Comparison of ENCODE assay signal across 33 cellular contexts in the genomic region with DNA sequence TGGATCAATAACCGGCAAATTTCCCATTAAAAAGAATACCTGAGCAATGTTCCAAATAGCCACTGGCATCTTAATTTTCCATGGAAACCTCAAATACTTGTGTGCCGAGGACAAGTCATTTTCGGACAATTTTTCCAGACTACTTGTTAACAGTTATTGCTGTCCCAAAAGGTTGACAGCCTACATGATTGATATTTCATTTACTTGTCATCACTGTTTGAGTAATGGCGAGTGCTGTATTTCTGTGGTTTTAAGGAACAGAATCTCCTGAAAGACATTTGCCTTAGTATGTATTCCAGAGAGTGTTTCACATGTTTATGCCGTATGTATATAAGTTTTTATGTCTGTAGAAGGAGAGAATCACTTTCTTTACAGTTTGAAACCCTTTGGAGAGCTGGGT.
"Had no signal": no experiment of that assay in that cellular context is flagged by ENCODE, and none has a peak within 500 bp of the region (broad histone marks: within the 10 kb centered on the region; RNA-seq: fewer than 3 reads in every experiment).

No MANE protein-coding gene starts in this region.

- ATAC-seq: activated CD8-positive, alpha-beta T cell treated with anti-CD3 and anti-CD28 coated beads for 36 hours; activated naive CD4-positive, alpha-beta T cell treated with anti-CD3 and anti-CD28 coated beads, Interleukin-2, amount 50 U/mL, for 72 hours; activated T-cell treated with anti-CD3 and anti-CD28 coated beads, Interleukin-2, amount 50 U/mL, for 4 hours; activated T-cell treated with anti-CD3 and anti-CD28 coated beads, Interleukin-2, amount 50 U/mL, for 72 hours; activated T-helper 17 cell treated with anti-CD3 and anti-CD28 coated beads, Interleukin-2, amount 50 U/mL, for 72 hours; body of pancreas had no signal

- H3K4me3 ChIP-seq: adrenal gland, body of pancreas, breast epithelium had no signal

- H3K27ac ChIP-seq: adrenal gland, body of pancreas, brain microvascular endothelial cell, breast epithelium had no signal

- H3K27me3 ChIP-seq: adrenal gland, body of pancreas, brain microvascular endothelial cell, breast epithelium had no signal

- DNase-seq: activated B cell treated with CpG ODN at 0.5 μM for 24 hours; activated CD4-positive, alpha-beta memory T cell treated with anti-CD3 and anti-CD28 coated beads for 36 hours; activated CD4-positive, alpha-beta T cell treated with anti-CD3 and anti-CD28 coated beads for 4 hours; activated CD4-positive, alpha-beta T cell treated with anti-CD3 and anti-CD28 coated beads, Interleukin-2, amount 10 ng/mL, durations not matched to agents 24 days and 14 days; activated CD4-positive, alpha-beta T cell treated with anti-CD3 and anti-CD28 coated beads, Interleukin-2, amount 50 U/mL, for 1 hour; activated CD4-positive, alpha-beta T cell treated with anti-CD3 and anti-CD28 coated beads, Interleukin-2, amount 50 U/mL, for 4 hours; activated CD4-positive, CD25-positive, alpha-beta regulatory T cell treated with anti-CD3 and anti-CD28 coated beads, Interleukin-2, amount 50 U/mL, for 72 hours; activated CD8-positive, alpha-beta memory T cell treated with anti-CD3 and anti-CD28 coated beads, Interleukin-2, amount 50 U/mL, for 4 hours; activated CD8-positive, alpha-beta T cell treated with anti-CD3 and anti-CD28 coated beads for 36 hours; activated effector memory CD4-positive, alpha-beta T cell treated with anti-CD3 and anti-CD28 coated beads, Interleukin-2, amount 50 U/mL, for 16 hours; activated gamma-delta T cell treated with Interleukin-2 at 50 U/mL for 16 hours; activated naive CD4-positive, alpha-beta T cell; activated naive CD4-positive, alpha-beta T cell treated with anti-CD3 and anti-CD28 coated beads for 36 hours; activated naive CD4-positive, alpha-beta T cell treated with anti-CD3 and anti-CD28 coated beads, Interleukin-2, amount 50 U/mL, for 16 hours; activated naive CD8-positive, alpha-beta T cell treated with anti-CD3 and anti-CD28 coated beads for 36 hours; activated T-cell treated with anti-CD3 and anti-CD28 coated beads for 4 hours; activated T-cell treated with anti-CD3 and anti-CD28 coated beads, Interleukin-2, amount 50 U/mL, for 1 hour; activated T-cell treated with anti-CD3 and anti-CD28 coated beads, Interleukin-2, amount 50 U/mL, for 4 hours; activated T-cell treated with anti-CD3 and anti-CD28 coated beads, Interleukin-2, amount 50 U/mL, for 72 hours; adrenal gland; amniotic stem cell; aorta; body of pancreas; brain microvascular endothelial cell; central memory CD4-positive, alpha-beta T cell; T-helper 2 cell; T-helper 9 cell had no signal

- FAIRE-seq: astrocyte, colon, TTC549 had no signal

- H3K36me3 ChIP-seq: adrenal gland, brain microvascular endothelial cell, breast epithelium had no signal

- H3K4me1 ChIP-seq: body of pancreas, breast epithelium had no signal

- H3K9me3 ChIP-seq: adrenal gland, body of pancreas, breast epithelium had no signal
